1 cellular context compared by ENCODE assay signal in the genomic region with DNA sequence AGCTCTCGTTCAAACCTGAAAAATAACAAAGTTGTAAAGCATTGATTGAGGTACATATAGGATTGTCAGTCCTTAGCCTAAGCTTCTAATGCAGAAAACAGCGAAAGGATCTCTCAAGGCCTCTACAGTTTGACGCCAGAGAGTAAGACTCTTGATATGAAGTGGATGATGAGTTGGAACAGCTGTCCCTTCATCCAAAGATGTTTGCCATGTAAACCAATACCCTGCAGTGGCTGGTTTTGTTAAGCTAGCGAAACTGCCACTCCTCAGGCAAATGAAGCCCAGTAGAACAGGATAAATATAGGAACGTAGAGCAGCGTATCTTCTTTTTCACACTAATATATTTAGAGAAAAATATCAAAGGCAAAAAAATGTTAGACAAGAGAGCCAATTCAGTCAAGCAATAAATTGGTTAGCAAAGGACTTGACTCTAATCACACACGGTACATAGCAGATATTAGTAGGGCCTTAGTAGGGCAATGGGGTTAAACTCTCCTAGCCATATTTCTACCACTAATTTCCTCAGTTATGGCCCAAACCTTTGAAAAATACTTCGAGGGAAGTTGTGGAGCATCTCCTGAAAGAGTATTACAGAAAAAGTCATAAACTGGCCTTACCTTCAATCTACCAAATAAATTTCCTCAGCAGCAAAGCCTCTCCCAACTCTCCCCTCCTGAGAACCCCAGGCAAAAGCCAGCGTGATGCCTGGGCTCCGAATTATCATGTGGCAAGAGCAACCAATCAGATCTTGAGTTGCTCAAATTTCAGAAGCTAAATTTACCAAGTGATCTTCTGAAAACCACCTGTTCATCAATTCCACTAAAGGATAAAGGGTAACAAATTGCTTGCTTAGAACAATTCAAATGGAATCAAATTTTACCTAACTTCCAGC.
TF ChIP-seq lines count a peak whose summit lies in the region.

A gene with protein sequence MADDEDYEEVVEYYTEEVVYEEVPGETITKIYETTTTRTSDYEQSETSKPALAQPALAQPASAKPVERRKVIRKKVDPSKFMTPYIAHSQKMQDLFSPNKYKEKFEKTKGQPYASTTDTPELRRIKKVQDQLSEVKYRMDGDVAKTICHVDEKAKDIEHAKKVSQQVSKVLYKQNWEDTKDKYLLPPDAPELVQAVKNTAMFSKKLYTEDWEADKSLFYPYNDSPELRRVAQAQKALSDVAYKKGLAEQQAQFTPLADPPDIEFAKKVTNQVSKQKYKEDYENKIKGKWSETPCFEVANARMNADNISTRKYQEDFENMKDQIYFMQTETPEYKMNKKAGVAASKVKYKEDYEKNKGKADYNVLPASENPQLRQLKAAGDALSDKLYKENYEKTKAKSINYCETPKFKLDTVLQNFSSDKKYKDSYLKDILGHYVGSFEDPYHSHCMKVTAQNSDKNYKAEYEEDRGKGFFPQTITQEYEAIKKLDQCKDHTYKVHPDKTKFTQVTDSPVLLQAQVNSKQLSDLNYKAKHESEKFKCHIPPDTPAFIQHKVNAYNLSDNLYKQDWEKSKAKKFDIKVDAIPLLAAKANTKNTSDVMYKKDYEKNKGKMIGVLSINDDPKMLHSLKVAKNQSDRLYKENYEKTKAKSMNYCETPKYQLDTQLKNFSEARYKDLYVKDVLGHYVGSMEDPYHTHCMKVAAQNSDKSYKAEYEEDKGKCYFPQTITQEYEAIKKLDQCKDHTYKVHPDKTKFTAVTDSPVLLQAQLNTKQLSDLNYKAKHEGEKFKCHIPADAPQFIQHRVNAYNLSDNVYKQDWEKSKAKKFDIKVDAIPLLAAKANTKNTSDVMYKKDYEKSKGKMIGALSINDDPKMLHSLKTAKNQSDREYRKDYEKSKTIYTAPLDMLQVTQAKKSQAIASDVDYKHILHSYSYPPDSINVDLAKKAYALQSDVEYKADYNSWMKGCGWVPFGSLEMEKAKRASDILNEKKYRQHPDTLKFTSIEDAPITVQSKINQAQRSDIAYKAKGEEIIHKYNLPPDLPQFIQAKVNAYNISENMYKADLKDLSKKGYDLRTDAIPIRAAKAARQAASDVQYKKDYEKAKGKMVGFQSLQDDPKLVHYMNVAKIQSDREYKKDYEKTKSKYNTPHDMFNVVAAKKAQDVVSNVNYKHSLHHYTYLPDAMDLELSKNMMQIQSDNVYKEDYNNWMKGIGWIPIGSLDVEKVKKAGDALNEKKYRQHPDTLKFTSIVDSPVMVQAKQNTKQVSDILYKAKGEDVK (N-terminal part only) (minus strand): TSS at position 696 of the 892 bp plus-strand sequence. CDS start 1,320 bp downstream, outside the sequence.

TF ChIP-seq in WTC11, 78 proteins besides CTCF, POLR2A, EP300 and RAD21 (continued from another document):
- TF ChIP-seq, protein P1, sequence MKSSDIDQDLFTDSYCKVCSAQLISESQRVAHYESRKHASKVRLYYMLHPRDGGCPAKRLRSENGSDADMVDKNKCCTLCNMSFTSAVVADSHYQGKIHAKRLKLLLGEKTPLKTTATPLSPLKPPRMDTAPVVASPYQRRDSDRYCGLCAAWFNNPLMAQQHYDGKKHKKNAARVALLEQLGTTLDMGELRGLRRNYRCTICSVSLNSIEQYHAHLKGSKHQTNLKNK (CRISPR knock-in tag; IDR thresholded peaks at IDR 0.05), result no peak
- TF ChIP-seq AR (CRISPR knock-in tag; IDR thresholded peaks at IDR 0.05) (no peak), ZNF232 (CRISPR knock-in tag; IDR thresholded peaks at IDR 0.05) (no peak), ESRRA (CRISPR knock-in tag; IDR thresholded peaks at IDR 0.05; ENCODE audit: borderline replicate concordance) (no peak), ERG (CRISPR knock-in tag; IDR thresholded peaks at IDR 0.05) (no peak), KAT7 (CRISPR knock-in tag; IDR thresholded peaks at IDR 0.05; ENCODE audit: borderline replicate concordance) (no peak), RELA (CRISPR knock-in tag; IDR thresholded peaks at IDR 0.05; ENCODE audit: borderline replicate concordance) (no peak), FOXK1 (CRISPR knock-in tag; IDR thresholded peaks at IDR 0.05) (no peak), JUN (CRISPR knock-in tag; IDR thresholded peaks at IDR 0.05) (no peak)
- TF ChIP-seq, protein P2, sequence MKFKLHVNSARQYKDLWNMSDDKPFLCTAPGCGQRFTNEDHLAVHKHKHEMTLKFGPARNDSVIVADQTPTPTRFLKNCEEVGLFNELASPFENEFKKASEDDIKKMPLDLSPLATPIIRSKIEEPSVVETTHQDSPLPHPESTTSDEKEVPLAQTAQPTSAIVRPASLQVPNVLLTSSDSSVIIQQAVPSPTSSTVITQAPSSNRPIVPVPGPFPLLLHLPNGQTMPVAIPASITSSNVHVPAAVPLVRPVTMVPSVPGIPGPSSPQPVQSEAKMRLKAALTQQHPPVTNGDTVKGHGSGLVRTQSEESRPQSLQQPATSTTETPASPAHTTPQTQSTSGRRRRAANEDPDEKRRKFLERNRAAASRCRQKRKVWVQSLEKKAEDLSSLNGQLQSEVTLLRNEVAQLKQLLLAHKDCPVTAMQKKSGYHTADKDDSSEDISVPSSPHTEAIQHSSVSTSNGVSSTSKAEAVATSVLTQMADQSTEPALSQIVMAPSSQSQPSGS (CRISPR knock-in tag; IDR thresholded peaks at IDR 0.05; ENCODE audit: borderline replicate concordance, low read depth), result no peak
- TF ChIP-seq, protein P3, sequence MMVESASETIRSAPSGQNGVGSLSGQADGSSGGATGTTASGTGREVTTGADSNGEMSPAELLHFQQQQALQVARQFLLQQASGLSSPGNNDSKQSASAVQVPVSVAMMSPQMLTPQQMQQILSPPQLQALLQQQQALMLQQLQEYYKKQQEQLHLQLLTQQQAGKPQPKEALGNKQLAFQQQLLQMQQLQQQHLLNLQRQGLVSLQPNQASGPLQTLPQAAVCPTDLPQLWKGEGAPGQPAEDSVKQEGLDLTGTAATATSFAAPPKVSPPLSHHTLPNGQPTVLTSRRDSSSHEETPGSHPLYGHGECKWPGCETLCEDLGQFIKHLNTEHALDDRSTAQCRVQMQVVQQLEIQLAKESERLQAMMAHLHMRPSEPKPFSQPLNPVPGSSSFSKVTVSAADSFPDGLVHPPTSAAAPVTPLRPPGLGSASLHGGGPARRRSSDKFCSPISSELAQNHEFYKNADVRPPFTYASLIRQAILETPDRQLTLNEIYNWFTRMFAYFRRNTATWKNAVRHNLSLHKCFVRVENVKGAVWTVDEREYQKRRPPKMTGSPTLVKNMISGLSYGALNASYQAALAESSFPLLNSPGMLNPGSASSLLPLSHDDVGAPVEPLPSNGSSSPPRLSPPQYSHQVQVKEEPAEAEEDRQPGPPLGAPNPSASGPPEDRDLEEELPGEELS (CRISPR knock-in tag; IDR thresholded peaks at IDR 0.05), result no peak
- TF ChIP-seq, protein P4, sequence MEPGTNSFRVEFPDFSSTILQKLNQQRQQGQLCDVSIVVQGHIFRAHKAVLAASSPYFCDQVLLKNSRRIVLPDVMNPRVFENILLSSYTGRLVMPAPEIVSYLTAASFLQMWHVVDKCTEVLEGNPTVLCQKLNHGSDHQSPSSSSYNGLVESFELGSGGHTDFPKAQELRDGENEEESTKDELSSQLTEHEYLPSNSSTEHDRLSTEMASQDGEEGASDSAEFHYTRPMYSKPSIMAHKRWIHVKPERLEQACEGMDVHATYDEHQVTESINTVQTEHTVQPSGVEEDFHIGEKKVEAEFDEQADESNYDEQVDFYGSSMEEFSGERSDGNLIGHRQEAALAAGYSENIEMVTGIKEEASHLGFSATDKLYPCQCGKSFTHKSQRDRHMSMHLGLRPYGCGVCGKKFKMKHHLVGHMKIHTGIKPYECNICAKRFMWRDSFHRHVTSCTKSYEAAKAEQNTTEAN (CRISPR knock-in tag; IDR thresholded peaks at IDR 0.05), result no peak
